1 cellular context compared by ENCODE assay signal in the genomic region with DNA sequence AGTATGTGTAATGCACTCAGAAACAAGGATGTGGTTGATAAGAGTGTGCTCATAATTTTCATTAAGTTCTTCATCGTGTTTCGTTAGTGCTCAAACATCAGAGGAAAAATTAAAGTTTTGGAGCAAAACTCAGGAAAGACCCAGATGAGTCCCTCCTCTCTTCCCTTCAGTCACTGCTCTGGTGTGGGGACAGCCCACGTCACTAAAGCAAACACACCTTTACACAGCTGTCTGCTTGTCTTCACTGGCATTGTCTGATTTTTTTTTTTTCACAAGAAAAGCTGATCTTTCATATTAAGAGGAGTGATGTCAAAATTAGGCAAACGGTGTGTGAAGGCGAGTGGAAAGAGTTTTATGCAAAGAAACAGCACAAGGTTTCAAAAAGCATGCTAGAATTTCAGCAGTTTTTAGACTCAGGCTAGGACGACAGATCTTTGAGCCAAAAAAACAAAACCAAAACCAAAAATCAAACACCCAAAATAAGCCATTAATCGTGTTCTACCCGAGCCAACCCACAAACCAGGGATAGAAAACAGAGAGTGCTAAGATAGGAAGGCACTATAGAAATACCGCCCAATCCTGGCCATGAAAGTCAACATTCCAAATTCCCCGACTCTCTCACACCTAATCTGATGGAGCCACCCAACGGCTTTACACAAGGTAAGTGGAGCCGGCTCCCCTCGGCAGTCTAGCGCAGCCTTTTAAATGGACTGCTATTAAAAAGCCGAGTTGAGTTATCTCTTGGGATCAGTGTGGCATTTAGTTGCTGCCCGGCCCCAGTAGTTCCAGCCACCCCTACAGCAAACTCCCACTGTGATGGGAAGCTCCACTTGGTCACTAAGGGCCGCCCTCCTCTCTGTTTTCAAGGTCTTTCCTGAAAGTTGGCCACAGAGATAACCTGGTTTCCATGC.
TF ChIP-seq lines count a peak whose summit lies in the region.

No MANE protein-coding gene starts in this region.

TF ChIP-seq in H1, 55 proteins besides CTCF, POLR2A, EP300 and RAD21:
- TF ChIP-seq CEBPB (IDR thresholded peaks at IDR 0.05; ENCODE audit: low read depth, low read length) = no peak
- TF ChIP-seq PHF8 (conservative IDR thresholded peaks at IDR 0.05; ENCODE audit: low read depth, low read length) = no peak
- no peak for TF ChIP-seq SIN3A (conservative IDR thresholded peaks at IDR 0.05 in 1 of 2, IDR thresholded peaks at IDR 0.05 in 1 of 2; ENCODE audit: low read depth in 1 of 2, low read length in 2 of 2)
- no peak for TF ChIP-seq ASH2L (IDR thresholded peaks at IDR 0.05; ENCODE audit: low read length)
- no peak for TF ChIP-seq TEAD4 (IDR thresholded peaks at IDR 0.05; ENCODE audit: low read depth, low read length)
- TF ChIP-seq GABPA (IDR thresholded peaks at IDR 0.05; ENCODE audit: borderline replicate concordance, insufficient read depth, low read length) = no peak
- no peak for TF ChIP-seq HDAC2 (IDR thresholded peaks at IDR 0.05; ENCODE audit: borderline replicate concordance in 1 of 2, low read depth in 2 of 2, low read length in 2 of 2)
- no peak for TF ChIP-seq KDM1A (IDR thresholded peaks at IDR 0.05; ENCODE audit: borderline replicate concordance, low read length)
